Comparison of ENCODE assay signal across 9 cellular contexts in the genomic region with DNA sequence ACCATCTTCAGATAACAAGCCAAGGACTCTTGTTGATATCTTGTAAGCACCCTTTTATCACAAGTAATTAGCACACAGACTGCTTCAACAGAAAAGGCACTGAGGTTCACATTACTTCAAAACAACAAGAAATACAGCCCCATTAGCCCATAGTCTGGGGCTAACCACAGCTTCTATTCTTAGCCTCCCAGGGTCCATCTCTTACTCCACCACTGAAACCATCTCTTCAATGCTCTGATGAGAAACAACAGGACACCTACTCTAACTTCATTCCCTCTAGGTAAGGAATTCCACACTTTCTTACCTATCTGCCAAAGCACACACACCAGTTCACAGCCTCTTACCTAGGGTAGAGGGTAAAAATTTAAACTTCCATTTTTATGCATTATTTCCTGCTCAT. TPM values are rescaled to one million over a fixed set of nuclear protein-coding genes. Genes with fewer than 3 reads are reported as not detected.
DNase-seq lines count a peak whose midpoint lies in the region; ATAC-seq and TF ChIP-seq lines count a peak whose summit lies in the region.
"Had no signal": no experiment of that assay in that cellular context is flagged by ENCODE, and none has a peak within 500 bp of the region (broad histone marks: within the 10 kb centered on the region; RNA-seq: fewer than 3 reads in every experiment).

No MANE protein-coding gene starts in this region.

- H3K4me1 Mint-ChIP-seq in activated naive CD8-positive, alpha-beta T cell treated with anti-CD3 and anti-CD28 coated beads for 36 hours, result peaks cover 86% of the 10 kb centered on the region

- H3K27ac ChIP-seq in DOHH2 (ENCODE audit: low read depth, low read length), result peak overlapping the region; percentile 97
- H3K27ac ChIP-seq: SK-N-MC had no signal

- DNase-seq in activated naive CD8-positive, alpha-beta T cell treated with anti-CD3 and anti-CD28 coated beads for 36 hours, result no peak
- DNase-seq in activated gamma-delta T cell treated with Interleukin-2 at 50 U/mL for 16 hours, result no peak
- DNase-seq in mesenteric fat pad (ENCODE audit: low spot score), result no peak
- no peak for DNase-seq in activated CD4-positive, CD25-positive, alpha-beta regulatory T cell (lab: John Stamatoyannopoulos, UW)
- no peak for DNase-seq in NCI-H1417 treated with DMSO at 0.1 percent for 48 hours (lab: John Stamatoyannopoulos, UW)

- H4K20me1 ChIP-seq in DOHH2 (ENCODE audit: control insufficient read depth, insufficient read depth, low read depth, low read length), result no peaks in the 10 kb centered on the region

- H3K4me1 ChIP-seq in DOHH2 (ENCODE audit: control insufficient read depth, low read length), result peaks cover 59% of the 10 kb centered on the region

- peak overlapping the region; percentile 99 for H3K27ac Mint-ChIP-seq in activated naive CD8-positive, alpha-beta T cell treated with anti-CD3 and anti-CD28 coated beads for 36 hours

- H3K9me3 Mint-ChIP-seq in activated naive CD8-positive, alpha-beta T cell treated with anti-CD3 and anti-CD28 coated beads for 36 hours, result peaks cover 9% of the 10 kb centered on the region

- no peak for TF ChIP-seq CTCF in DOHH2 (IDR thresholded peaks at IDR 0.05; ENCODE audit: low read depth, low read length, poor library complexity, severe bottlenecking)

- peaks cover 17% of the 10 kb centered on the region for H3F3A ChIP-seq in DOHH2 (ENCODE audit: control insufficient read depth, insufficient read depth)

- no peaks in the 10 kb centered on the region for H3K27me3 Mint-ChIP-seq in activated naive CD8-positive, alpha-beta T cell treated with anti-CD3 and anti-CD28 coated beads for 36 hours

- ATAC-seq in GM19467 (IDR thresholded peaks at IDR 0.05; ENCODE audit: unreplicated experiment) (peak; percentile 49), HG03378 (IDR thresholded peaks at IDR 0.05; ENCODE audit: unreplicated experiment) (peak; percentile 49)

- no peaks in the 10 kb centered on the region for H3K79me2 ChIP-seq in DOHH2 (ENCODE audit: control insufficient read depth, low read length)

- H3K9me3 ChIP-seq in DOHH2 (ENCODE audit: control insufficient read depth, insufficient read depth, low read length), result no peaks in the 10 kb centered on the region

- H3K9me2 ChIP-seq in DOHH2 (replicated peaks; ENCODE audit: control insufficient read depth, low read length), result no peaks in the 10 kb centered on the region

- no peaks in the 10 kb centered on the region for H3K27me3 ChIP-seq in DOHH2 (ENCODE audit: control insufficient read depth, low read length)

- H3K4me2 ChIP-seq in DOHH2 (ENCODE audit: low read length), result peak overlapping the region; percentile 91

- H3K36me3 ChIP-seq in DOHH2 (ENCODE audit: control insufficient read depth, low read length), result peaks cover 5% of the 10 kb centered on the region

- peak overlapping the region; percentile 75 for H3K4me3 Mint-ChIP-seq in activated naive CD8-positive, alpha-beta T cell treated with anti-CD3 and anti-CD28 coated beads for 36 hours

- H3K36me3 Mint-ChIP-seq in activated naive CD8-positive, alpha-beta T cell treated with anti-CD3 and anti-CD28 coated beads for 36 hours, result peaks cover 38% of the 10 kb centered on the region

- peak overlapping the region; percentile 72 for H3K4me3 ChIP-seq in DOHH2 (ENCODE audit: low read length)
- H3K4me3 ChIP-seq: SK-N-MC had no signal

RNA-seq across cellular contexts. Expression of gene CYTIP, which starts 26.4 kb away (rescaled TPM):
- total RNA-seq in activated naive CD8-positive, alpha-beta T cell treated with anti-CD3 and anti-CD28 coated beads for 36 hours, result 100 to 1,000 TPM; 302 to 304 TPM
- 16.0 TPM for total RNA-seq in mesenteric fat pad

Comparison
In these comparisons a context has a peak if more than half of its experiments do, and no peak if none do; other contexts are left out.
1. RNA of gene CYTIP, which starts 26.4 kb away (total RNA-seq): 302 to 304 TPM in activated naive CD8-positive, alpha-beta T cell treated with anti-CD3 and anti-CD28 coated beads for 36 hours; 16.0 TPM in mesenteric fat pad (single experiment); every median in the first group is over 10 times any median in the second.